In the genomic region with DNA sequence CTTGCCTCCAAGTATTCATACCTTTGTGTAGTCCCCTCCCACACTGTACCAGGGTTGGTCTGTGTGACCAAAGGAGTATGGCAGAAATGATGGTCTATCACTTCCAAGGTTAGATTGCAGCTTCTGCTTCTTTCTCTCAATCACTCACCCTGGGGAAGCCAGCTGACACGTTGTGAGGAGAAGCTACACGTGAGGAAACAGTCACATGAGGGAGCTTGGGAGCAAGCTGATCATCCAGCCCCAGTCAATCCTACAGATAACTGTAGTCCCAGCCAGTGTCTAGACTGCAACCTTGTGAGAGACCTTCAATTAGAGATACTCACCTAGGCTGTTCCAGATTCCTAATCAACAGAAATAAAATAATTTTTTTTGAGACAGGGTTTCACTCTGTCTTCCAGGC, we compare ENCODE assay signal across 18 cellular contexts.
"Had no signal": no experiment of that assay in that cellular context is flagged by ENCODE, and none has a peak within 500 bp of the region (broad histone marks: within the 10 kb centered on the region; RNA-seq: fewer than 3 reads in every experiment).

No MANE protein-coding gene starts in this region.

- H3K27ac Mint-ChIP-seq: activated B cell treated with CpG ODN at 0.5 μM for 24 hours; activated naive CD8-positive, alpha-beta T cell treated with anti-CD3 and anti-CD28 coated beads, Interleukin-2, amount 10 ng/mL, durations not matched to agents 7 days and 5 days had no signal

- H3K9me3 Mint-ChIP-seq: activated B cell treated with CpG ODN at 0.5 μM for 24 hours; activated naive CD8-positive, alpha-beta T cell treated with anti-CD3 and anti-CD28 coated beads, Interleukin-2, amount 10 ng/mL, durations not matched to agents 7 days and 5 days; naive thymus-derived CD4-positive, alpha-beta T cell had no signal

- H3K4me3 Mint-ChIP-seq: activated B cell treated with CpG ODN at 0.5 μM for 24 hours; activated naive CD8-positive, alpha-beta T cell treated with anti-CD3 and anti-CD28 coated beads, Interleukin-2, amount 10 ng/mL, durations not matched to agents 7 days and 5 days; naive thymus-derived CD4-positive, alpha-beta T cell had no signal

- H3K4me3 ChIP-seq: breast epithelium, lung, tibial nerve, vagina had no signal

- H3K27ac ChIP-seq: breast epithelium, neutrophil, tibial nerve, vagina had no signal

- H3K27me3 Mint-ChIP-seq: activated B cell treated with CpG ODN at 0.5 μM for 24 hours; activated naive CD8-positive, alpha-beta T cell treated with anti-CD3 and anti-CD28 coated beads, Interleukin-2, amount 10 ng/mL, durations not matched to agents 7 days and 5 days had no signal

- DNase-seq: activated B cell treated with CpG ODN at 0.5 μM for 24 hours; activated CD4-positive, alpha-beta T cell treated with anti-CD3 and anti-CD28 coated beads, Interleukin-2, amount 50 U/mL, for 1 hour; activated CD8-positive, alpha-beta memory T cell treated with anti-CD3 and anti-CD28 coated beads for 24 hours; activated naive CD4-positive, alpha-beta T cell; activated naive CD8-positive, alpha-beta T cell treated with anti-CD3 and anti-CD28 coated beads, Interleukin-2, amount 10 ng/mL, durations not matched to agents 7 days and 5 days; erythroblast; left colon; naive thymus-derived CD4-positive, alpha-beta T cell; small intestine; stimulated activated CD4-positive, alpha-beta T cell treated with anti-CD3 and anti-CD28 coated beads, Interleukin-4, amount 100 ng/mL, for 4 hours; stimulated activated CD8-positive, alpha-beta memory T cell treated with anti-CD3 and anti-CD28 coated beads, Interleukin-4, amount 100 ng/mL, for 48 hours; stimulated activated naive CD4-positive, alpha-beta T cell treated with Interleukin-2 at 50 U/mL for 16 hours; substantia nigra had no signal

- H3K36me3 ChIP-seq: breast epithelium, neutrophil, tibial nerve, vagina had no signal

- H3K9me3 ChIP-seq: breast epithelium, neutrophil, tibial nerve, vagina had no signal

- H3K27me3 ChIP-seq: breast epithelium, neutrophil, tibial nerve, vagina had no signal

- H3K36me3 Mint-ChIP-seq: activated naive CD8-positive, alpha-beta T cell treated with anti-CD3 and anti-CD28 coated beads, Interleukin-2, amount 10 ng/mL, durations not matched to agents 7 days and 5 days; naive thymus-derived CD4-positive, alpha-beta T cell had no signal

- ATAC-seq: left colon; naive thymus-derived CD4-positive, alpha-beta T cell had no signal

- H3K4me1 ChIP-seq: breast epithelium, vagina had no signal
